Comparison of ENCODE assay signal across 1 cellular context in the genomic region with DNA sequence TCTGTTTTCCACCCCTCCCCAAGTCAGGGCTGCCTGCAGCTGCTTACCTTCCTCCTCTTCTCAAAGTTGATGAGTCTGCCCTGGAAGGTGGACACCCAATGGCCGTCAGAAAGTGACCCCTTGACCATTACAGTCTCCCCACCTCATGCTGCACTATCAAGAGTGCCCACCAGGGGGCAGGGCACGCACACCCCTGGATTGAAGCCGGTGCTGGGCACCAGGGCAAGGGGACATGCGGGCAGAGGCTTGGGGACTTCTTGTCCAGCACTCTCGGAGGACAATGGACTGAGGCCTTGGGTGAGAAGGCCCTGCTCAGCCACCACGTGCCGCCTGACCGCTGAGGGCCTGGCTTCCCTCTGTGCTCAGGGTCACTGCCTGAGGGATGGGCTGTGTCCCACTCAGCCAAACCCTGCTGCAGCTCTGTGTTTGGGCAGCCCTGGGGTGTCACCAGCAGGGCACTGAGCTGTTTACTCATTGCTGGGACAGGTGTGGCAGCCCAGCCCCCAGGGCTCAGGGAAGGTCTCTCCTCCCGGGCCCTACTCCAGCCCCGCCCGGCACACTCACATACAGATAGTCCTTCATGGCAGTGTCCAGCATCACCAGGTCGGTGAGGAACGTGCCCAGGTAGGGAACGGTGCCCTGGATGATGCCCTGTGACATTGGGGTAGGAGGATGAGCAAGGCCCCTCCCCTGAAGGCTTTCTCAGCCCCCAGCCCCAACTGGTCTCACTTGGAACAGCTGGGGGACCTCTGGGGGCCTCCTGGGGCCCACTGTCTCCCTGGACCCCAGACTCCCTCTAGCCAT.
A peak's percentile ranks its signal among the peaks of the same experiment; 100 is the strongest.
TF ChIP-seq lines count a peak whose summit lies in the region.

No MANE protein-coding gene starts in this region.

TF ChIP-seq in HEK293, 187 proteins besides CTCF, POLR2A, EP300 and RAD21 (continued from another document):
- no peak for TF ChIP-seq KLF9 (tag by site-specific recombination; IDR thresholded peaks at IDR 0.05; ENCODE audit: low read depth)
- TF ChIP-seq ZNF2 (tag by site-specific recombination; IDR thresholded peaks at IDR 0.05) = peak; percentile 57; the same call in 1 of the 2 replicates
- TF ChIP-seq, protein P1, sequence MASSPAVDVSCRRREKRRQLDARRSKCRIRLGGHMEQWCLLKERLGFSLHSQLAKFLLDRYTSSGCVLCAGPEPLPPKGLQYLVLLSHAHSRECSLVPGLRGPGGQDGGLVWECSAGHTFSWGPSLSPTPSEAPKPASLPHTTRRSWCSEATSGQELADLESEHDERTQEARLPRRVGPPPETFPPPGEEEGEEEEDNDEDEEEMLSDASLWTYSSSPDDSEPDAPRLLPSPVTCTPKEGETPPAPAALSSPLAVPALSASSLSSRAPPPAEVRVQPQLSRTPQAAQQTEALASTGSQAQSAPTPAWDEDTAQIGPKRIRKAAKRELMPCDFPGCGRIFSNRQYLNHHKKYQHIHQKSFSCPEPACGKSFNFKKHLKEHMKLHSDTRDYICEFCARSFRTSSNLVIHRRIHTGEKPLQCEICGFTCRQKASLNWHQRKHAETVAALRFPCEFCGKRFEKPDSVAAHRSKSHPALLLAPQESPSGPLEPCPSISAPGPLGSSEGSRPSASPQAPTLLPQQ (tag by site-specific recombination; IDR thresholded peaks at IDR 0.05) = no peak
- TF ChIP-seq MYNN (tag by site-specific recombination; IDR thresholded peaks at IDR 0.05; ENCODE audit: borderline replicate concordance) = no peak
- TF ChIP-seq ZFP3 (tag by site-specific recombination; IDR thresholded peaks at IDR 0.05; ENCODE audit: low read depth) = no peak
- no peak for TF ChIP-seq ZNF571 (tag by site-specific recombination; IDR thresholded peaks at IDR 0.05)
- TF ChIP-seq, protein P2, sequence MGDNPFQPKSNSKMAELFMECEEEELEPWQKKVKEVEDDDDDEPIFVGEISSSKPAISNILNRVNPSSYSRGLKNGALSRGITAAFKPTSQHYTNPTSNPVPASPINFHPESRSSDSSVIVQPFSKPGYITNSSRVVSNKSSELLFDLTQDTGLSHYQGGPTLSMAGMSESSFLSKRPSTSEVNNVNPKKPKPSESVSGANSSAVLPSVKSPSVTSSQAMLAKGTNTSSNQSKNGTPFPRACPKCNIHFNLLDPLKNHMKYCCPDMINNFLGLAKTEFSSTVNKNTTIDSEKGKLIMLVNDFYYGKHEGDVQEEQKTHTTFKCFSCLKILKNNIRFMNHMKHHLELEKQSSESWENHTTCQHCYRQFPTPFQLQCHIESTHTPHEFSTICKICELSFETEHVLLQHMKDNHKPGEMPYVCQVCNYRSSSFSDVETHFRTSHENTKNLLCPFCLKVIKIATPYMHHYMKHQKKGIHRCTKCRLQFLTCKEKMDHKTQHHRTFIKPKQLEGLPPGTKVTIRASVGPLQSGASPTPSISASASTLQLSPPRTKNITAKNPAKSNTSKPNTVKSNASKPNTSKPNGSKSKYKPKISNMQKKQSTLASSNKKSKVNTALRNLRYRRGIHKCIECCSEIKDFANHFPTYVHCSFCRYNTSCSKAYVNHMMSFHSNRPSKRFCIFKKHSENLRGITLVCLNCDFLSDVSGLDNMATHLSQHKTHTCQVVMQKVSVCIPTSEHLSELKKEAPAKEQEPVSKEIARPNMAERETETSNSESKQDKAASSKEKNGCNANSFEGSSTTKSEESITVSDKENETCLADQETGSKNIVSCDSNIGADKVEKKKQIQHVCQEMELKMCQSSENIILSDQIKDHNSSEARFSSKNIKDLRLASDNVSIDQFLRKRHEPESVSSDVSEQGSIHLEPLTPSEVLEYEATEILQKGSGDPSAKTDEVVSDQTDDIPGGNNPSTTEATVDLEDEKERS (tag by site-specific recombination; IDR thresholded peaks at IDR 0.05) = no peak
- no peak for TF ChIP-seq ZNF792 (tag by site-specific recombination; IDR thresholded peaks at IDR 0.05)
- TF ChIP-seq SALL2 (tag by site-specific recombination; IDR thresholded peaks at IDR 0.05; ENCODE audit: borderline replicate concordance) = no peak
- TF ChIP-seq, protein P3, sequence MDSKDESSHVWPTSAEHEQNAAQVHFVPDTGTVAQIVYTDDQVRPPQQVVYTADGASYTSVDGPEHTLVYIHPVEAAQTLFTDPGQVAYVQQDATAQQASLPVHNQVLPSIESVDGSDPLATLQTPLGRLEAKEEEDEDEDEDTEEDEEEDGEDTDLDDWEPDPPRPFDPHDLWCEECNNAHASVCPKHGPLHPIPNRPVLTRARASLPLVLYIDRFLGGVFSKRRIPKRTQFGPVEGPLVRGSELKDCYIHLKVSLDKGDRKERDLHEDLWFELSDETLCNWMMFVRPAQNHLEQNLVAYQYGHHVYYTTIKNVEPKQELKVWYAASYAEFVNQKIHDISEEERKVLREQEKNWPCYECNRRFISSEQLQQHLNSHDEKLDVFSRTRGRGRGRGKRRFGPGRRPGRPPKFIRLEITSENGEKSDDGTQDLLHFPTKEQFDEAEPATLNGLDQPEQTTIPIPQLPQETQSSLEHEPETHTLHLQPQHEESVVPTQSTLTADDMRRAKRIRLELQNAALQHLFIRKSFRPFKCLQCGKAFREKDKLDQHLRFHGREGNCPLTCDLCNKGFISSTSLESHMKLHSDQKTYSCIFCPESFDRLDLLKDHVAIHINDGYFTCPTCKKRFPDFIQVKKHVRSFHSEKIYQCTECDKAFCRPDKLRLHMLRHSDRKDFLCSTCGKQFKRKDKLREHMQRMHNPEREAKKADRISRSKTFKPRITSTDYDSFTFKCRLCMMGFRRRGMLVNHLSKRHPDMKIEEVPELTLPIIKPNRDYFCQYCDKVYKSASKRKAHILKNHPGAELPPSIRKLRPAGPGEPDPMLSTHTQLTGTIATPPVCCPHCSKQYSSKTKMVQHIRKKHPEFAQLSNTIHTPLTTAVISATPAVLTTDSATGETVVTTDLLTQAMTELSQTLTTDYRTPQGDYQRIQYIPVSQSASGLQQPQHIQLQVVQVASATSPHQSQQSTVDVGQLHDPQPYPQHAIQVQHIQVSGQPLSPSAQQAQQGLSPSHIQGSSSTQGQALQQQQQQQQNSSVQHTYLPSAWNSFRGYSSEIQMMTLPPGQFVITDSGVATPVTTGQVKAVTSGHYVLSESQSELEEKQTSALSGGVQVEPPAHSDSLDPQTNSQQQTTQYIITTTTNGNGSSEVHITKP (tag by site-specific recombination; IDR thresholded peaks at IDR 0.05) = no peak
- no peak for TF ChIP-seq ZNF600 (tag by site-specific recombination; IDR thresholded peaks at IDR 0.05)
- TF ChIP-seq KLF1 (tag by site-specific recombination; IDR thresholded peaks at IDR 0.05) = peak; percentile 46
- no peak for TF ChIP-seq SP2 (tag by site-specific recombination; IDR thresholded peaks at IDR 0.05)
- TF ChIP-seq, protein P4, sequence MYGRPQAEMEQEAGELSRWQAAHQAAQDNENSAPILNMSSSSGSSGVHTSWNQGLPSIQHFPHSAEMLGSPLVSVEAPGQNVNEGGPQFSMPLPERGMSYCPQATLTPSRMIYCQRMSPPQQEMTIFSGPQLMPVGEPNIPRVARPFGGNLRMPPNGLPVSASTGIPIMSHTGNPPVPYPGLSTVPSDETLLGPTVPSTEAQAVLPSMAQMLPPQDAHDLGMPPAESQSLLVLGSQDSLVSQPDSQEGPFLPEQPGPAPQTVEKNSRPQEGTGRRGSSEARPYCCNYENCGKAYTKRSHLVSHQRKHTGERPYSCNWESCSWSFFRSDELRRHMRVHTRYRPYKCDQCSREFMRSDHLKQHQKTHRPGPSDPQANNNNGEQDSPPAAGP (tag by site-specific recombination; IDR thresholded peaks at IDR 0.05) = peak; percentile 14; the same call in 1 of the 2 replicates
- TF ChIP-seq, protein P5, sequence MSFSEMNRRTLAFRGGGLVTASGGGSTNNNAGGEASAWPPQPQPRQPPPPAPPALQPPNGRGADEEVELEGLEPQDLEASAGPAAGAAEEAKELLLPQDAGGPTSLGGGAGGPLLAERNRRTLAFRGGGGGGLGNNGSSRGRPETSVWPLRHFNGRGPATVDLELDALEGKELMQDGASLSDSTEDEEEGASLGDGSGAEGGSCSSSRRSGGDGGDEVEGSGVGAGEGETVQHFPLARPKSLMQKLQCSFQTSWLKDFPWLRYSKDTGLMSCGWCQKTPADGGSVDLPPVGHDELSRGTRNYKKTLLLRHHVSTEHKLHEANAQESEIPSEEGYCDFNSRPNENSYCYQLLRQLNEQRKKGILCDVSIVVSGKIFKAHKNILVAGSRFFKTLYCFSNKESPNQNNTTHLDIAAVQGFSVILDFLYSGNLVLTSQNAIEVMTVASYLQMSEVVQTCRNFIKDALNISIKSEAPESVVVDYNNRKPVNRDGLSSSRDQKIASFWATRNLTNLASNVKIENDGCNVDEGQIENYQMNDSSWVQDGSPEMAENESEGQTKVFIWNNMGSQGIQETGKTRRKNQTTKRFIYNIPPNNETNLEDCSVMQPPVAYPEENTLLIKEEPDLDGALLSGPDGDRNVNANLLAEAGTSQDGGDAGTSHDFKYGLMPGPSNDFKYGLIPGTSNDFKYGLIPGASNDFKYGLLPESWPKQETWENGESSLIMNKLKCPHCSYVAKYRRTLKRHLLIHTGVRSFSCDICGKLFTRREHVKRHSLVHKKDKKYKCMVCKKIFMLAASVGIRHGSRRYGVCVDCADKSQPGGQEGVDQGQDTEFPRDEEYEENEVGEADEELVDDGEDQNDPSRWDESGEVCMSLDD (tag by site-specific recombination; IDR thresholded peaks at IDR 0.05) = no peak
- no peak for TF ChIP-seq ZNF514 (tag by site-specific recombination; IDR thresholded peaks at IDR 0.05)
- no peak for TF ChIP-seq ZFP69B (tag by site-specific recombination; IDR thresholded peaks at IDR 0.05)
- TF ChIP-seq, protein P6, sequence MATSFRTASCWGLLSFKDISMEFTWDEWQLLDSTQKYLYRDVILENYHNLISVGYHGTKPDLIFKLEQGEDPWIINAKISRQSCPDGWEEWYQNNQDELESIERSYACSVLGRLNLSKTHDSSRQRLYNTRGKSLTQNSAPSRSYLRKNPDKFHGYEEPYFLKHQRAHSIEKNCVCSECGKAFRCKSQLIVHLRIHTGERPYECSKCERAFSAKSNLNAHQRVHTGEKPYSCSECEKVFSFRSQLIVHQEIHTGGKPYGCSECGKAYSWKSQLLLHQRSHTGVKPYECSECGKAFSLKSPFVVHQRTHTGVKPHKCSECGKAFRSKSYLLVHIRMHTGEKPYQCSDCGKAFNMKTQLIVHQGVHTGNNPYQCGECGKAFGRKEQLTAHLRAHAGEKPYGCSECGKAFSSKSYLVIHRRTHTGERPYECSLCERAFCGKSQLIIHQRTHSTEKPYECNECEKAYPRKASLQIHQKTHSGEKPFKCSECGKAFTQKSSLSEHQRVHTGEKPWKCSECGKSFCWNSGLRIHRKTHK (tag by site-specific recombination; IDR thresholded peaks at IDR 0.05) = no peak
- TF ChIP-seq, protein P7, sequence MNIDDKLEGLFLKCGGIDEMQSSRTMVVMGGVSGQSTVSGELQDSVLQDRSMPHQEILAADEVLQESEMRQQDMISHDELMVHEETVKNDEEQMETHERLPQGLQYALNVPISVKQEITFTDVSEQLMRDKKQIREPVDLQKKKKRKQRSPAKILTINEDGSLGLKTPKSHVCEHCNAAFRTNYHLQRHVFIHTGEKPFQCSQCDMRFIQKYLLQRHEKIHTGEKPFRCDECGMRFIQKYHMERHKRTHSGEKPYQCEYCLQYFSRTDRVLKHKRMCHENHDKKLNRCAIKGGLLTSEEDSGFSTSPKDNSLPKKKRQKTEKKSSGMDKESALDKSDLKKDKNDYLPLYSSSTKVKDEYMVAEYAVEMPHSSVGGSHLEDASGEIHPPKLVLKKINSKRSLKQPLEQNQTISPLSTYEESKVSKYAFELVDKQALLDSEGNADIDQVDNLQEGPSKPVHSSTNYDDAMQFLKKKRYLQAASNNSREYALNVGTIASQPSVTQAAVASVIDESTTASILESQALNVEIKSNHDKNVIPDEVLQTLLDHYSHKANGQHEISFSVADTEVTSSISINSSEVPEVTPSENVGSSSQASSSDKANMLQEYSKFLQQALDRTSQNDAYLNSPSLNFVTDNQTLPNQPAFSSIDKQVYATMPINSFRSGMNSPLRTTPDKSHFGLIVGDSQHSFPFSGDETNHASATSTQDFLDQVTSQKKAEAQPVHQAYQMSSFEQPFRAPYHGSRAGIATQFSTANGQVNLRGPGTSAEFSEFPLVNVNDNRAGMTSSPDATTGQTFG (tag by site-specific recombination; IDR thresholded peaks at IDR 0.05; ENCODE audit: borderline replicate concordance) = no peak
- no peak for TF ChIP-seq ZNF830 (tag by site-specific recombination; IDR thresholded peaks at IDR 0.05; ENCODE audit: low read depth)
